In the genomic region with DNA sequence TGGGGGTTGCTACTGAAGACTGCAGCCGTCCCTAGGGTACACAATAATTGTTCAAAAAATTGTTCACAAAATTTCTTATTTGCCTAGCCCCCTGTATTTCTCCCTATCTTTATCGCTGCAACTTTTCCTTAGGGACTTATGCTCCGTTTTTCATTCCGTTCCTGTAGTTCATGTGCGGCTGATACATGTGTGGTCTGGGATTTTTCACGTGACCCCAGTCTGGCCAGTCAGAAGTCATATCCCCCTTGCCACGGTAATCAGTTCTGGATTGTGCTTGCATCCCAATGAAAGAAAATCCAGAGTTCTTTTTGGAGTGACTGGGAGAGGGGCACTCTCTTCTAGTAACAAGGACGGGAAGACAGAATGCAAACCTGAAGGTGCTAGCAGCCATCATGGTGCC, we compare ENCODE assay signal across 31 cellular contexts.
"Had no signal": no experiment of that assay in that cellular context is flagged by ENCODE, and none has a peak within 500 bp of the region (broad histone marks: within the 10 kb centered on the region; RNA-seq: fewer than 3 reads in every experiment).

No MANE protein-coding gene starts in this region.

- ATAC-seq: naive thymus-derived CD8-positive, alpha-beta T cell; natural killer cell treated with Interleukin-12 subunit alpha and Interleukin-12 subunit beta and Interleukin-15 and Interleukin-18, amount 100 ng/mL, for 72 hours; pancreas; sciatic nerve; stimulated activated memory B cell treated with anti-CD40 and anti-IgM and Interleukin-4, amounts not matched to agents 10 μg/mL and 1 μg/mL and 100 μg/mL, for 72 hours; stimulated activated naive CD8-positive, alpha-beta T cell treated with anti-CD3 and anti-CD28 coated beads, Interleukin-15, amount 100 ng/mL, for 72 hours; stimulated activated naive CD8-positive, alpha-beta T cell treated with anti-CD3 and anti-CD28 coated beads, Interleukin-15, Interleukin-2, amounts not matched to agents 100 U/mL and 50 U/mL, for 24 hours had no signal

- H3K27me3 ChIP-seq: neutrophil, pancreas, right atrium auricular region, suprapubic skin, testis, tibial artery, transverse colon, upper lobe of left lung, vagina had no signal

- H3K4me3 ChIP-seq: pancreas, prostate gland, right atrium auricular region, skin epidermis, smooth muscle cell, spleen, suprapubic skin, testis, tibial artery, transverse colon, upper lobe of left lung, vagina had no signal

- DNase-seq: naive B cell; naive thymus-derived CD8-positive, alpha-beta T cell; nephron progenitor cell; nucleus accumbens; pancreas; retina; spleen; stimulated activated CD4-positive, alpha-beta T cell treated with anti-CD3 and anti-CD28 coated beads, Interleukin-12 subunit alpha, Interleukin-12 subunit beta, amount 100 ng/mL, for 4 hours; stimulated activated CD4-positive, alpha-beta T cell treated with anti-CD3 and anti-CD28 coated beads, Interleukin-1b, Interleukin-23, amount 100 ng/mL, for 48 hours; stimulated activated CD4-positive, alpha-beta T cell treated with anti-CD3 and anti-CD28 coated beads, Interleukin-4, amount 100 ng/mL, for 1 hour; stimulated activated CD4-positive, alpha-beta T cell treated with anti-CD3 and anti-CD28 coated beads, Interleukin-4, amount 100 ng/mL, for 4 hours; stimulated activated CD8-positive, alpha-beta memory T cell treated with anti-CD3 and anti-CD28 coated beads, Interleukin-4, amount 100 ng/mL, for 48 hours; stimulated activated naive CD4-positive, alpha-beta T cell; stimulated activated naive CD8-positive, alpha-beta T cell treated with anti-CD3 and anti-CD28 coated beads, Interleukin-15, amount 100 ng/mL, for 72 hours; stimulated activated naive CD8-positive, alpha-beta T cell treated with anti-CD3 and anti-CD28 coated beads, Interleukin-15, Interleukin-2, amounts not matched to agents 100 U/mL and 50 U/mL, for 24 hours; substantia nigra; testis; tibial artery; transverse colon; upper lobe of left lung had no signal

- H3K9me3 ChIP-seq: neutrophil, pancreas, prostate gland, right atrium auricular region, suprapubic skin, testis, tibial artery, upper lobe of left lung, vagina had no signal

- FAIRE-seq: pancreas, urothelium cell line had no signal

- H3K4me1 ChIP-seq: pancreas, prostate gland, right atrium auricular region, spleen, suprapubic skin, testis, transverse colon, upper lobe of left lung, vagina had no signal

- H3K27ac ChIP-seq: neutrophil, pancreas, prostate gland, right atrium auricular region, skin epidermis, spleen, suprapubic skin, testis, tibial artery, transverse colon, upper lobe of left lung, vagina had no signal

- H3K4me2 ChIP-seq: smooth muscle cell had no signal

- H3K36me3 ChIP-seq: neutrophil, pancreas, prostate gland, right atrium auricular region, spleen, suprapubic skin, tibial artery, transverse colon, upper lobe of left lung, vagina had no signal
